ENCODE assay signal across 8 cellular contexts in genomic region chr6:18264338-18265098, GRCh38. TPM values are rescaled to one million over a fixed set of nuclear protein-coding genes. Genes with fewer than 3 reads are reported as not detected.
DNase-seq lines count a peak whose midpoint lies in the region; ATAC-seq, FAIRE-seq and TF ChIP-seq lines count a peak whose summit lies in the region.

Gene DEK, minus strand, starts transcription at chr6:18264530. Its CDS starts 543 bp downstream, at chr6:18263987.

- H3K79me2 ChIP-seq in astrocyte (ENCODE audit: insufficient read depth, low read length) (peaks cover 45% of the 10 kb centered on the region), hepatocyte (peaks cover 44% of the 10 kb centered on the region)

- H3K4me1 ChIP-seq in astrocyte (ENCODE audit: insufficient read depth, low read length) (peaks cover 40% of the 10 kb centered on the region), hepatocyte (ENCODE audit: insufficient read depth) (peaks cover 9% of the 10 kb centered on the region), aorta (ENCODE audit: control insufficient read depth in 1 of 2, insufficient read depth in 2 of 2, low read length in 2 of 2) (no peaks in the 10 kb centered on the region)

- H3K4me1 Mint-ChIP-seq in astrocyte (ENCODE audit: low read depth, unreplicated experiment), result peaks cover 16% of the 10 kb centered on the region

- 1% methylated on average over 62 of the region's 102 CpGs for WGBS in hepatocyte (ENCODE audit: low lambda C conversion rate, missing lambda C conversion rate)
- WGBS in aorta, 2 donors, result 0% methylated on average over 81 to 102 of the region's 102 CpGs

- H2AFZ ChIP-seq in astrocyte (ENCODE audit: low read depth, low read length), result peak within 1 kb of the TSS; percentile 73
- peak within 1 kb of the TSS; percentile 85 for H2AFZ ChIP-seq in hepatocyte

- no peaks in the 10 kb centered on the region for H3K27me3 Mint-ChIP-seq in astrocyte (ENCODE audit: low read depth, unreplicated experiment)

- H3K27ac ChIP-seq in astrocyte (ENCODE audit: low read depth, low read length) (peak within 1 kb of the TSS; percentile 95), hepatocyte (peak within 1 kb of the TSS; percentile 100), aorta (ENCODE audit: low read depth in 1 of 2, low read length in 2 of 2) (peak within 1 kb of the TSS; percentile 50 to 79)

- H3K4me3 Mint-ChIP-seq in astrocyte (ENCODE audit: unreplicated experiment), result peak within 1 kb of the TSS; percentile 93

- H3K4me2 ChIP-seq in astrocyte (ENCODE audit: low read length) (peak within 1 kb of the TSS; percentile 88), hepatocyte (peak within 1 kb of the TSS; percentile 87)

- FAIRE-seq in astrocyte (lab: Jason Lieb, UNC), result no peak

- H3K9me3 Mint-ChIP-seq in astrocyte (ENCODE audit: unreplicated experiment), result no peaks in the 10 kb centered on the region

- H3K4me3 ChIP-seq in astrocyte (ENCODE audit: insufficient read depth, low read depth, low read length) (peak within 1 kb of the TSS; percentile 91), hepatocyte (peak within 1 kb of the TSS; percentile 94), aorta (ENCODE audit: low read length in 2 of 2) (peak within 1 kb of the TSS; percentile 82 to 90)

- intact Hi-C loops in aorta (cut with DNase I), result loop anchor here in 1 of 2 donors (5.0 kb wide), 2 partner anchors 107 to 1953 kb away; partner anchors contain the start of genes KDM1B and TPMT

- H3K27ac Mint-ChIP-seq in astrocyte (ENCODE audit: unreplicated experiment), result peak within 1 kb of the TSS; percentile 76

- H3K27me3 ChIP-seq in astrocyte (ENCODE audit: insufficient read depth, low read length) (no peaks in the 10 kb centered on the region), hepatocyte (peaks cover 7% of the 10 kb centered on the region), aorta (ENCODE audit: control insufficient read depth in 1 of 2, insufficient read depth in 2 of 2, low read length in 1 of 2) (no peaks in the 10 kb centered on the region)

- peak within 1 kb of the TSS; percentile 94 for H3K9ac ChIP-seq in astrocyte (ENCODE audit: low read length)

- no peaks in the 10 kb centered on the region for H3K36me3 Mint-ChIP-seq in astrocyte (ENCODE audit: low read depth, unreplicated experiment)

- no peak for TF ChIP-seq CTCF in astrocyte (IDR thresholded peaks at IDR 0.05; ENCODE audit: insufficient read depth, low read depth, low read length)
- peak; percentile 54 for TF ChIP-seq CTCF in hepatocyte (IDR thresholded peaks at IDR 0.05; ENCODE audit: poor library complexity)

- no peaks in the 10 kb centered on the region for H3K9me2 ChIP-seq in hepatocyte (replicated peaks; ENCODE audit: insufficient read depth)

- DNase-seq in NCI-H1930 (lab: John Stamatoyannopoulos, UW) (peak; percentile 82 to 85), T-helper 9 cell (peak; percentile 75), astrocyte (ENCODE audit: low read depth) (peak; percentile 59), hepatocyte (ENCODE audit: low spot score) (peak; percentile 93), retina (peak; percentile 89), aorta (peak; percentile 90 to 95)

- ATAC-seq in GM18502 (IDR thresholded peaks at IDR 0.05; ENCODE audit: poor library complexity, unreplicated experiment) (peak; percentile 39), HG02943 (IDR thresholded peaks at IDR 0.05; ENCODE audit: low read depth, unreplicated experiment) (peak; percentile 33), aorta (ENCODE audit: low FRiP score) (peak; percentile 84)

- H4K20me1 ChIP-seq in astrocyte (ENCODE audit: insufficient read depth, low read length), result peaks cover 36% of the 10 kb centered on the region
- peaks cover 28% of the 10 kb centered on the region for H4K20me1 ChIP-seq in hepatocyte (ENCODE audit: insufficient read depth, poor library complexity, severe bottlenecking)

- H3K36me3 ChIP-seq in astrocyte (ENCODE audit: insufficient read depth, low read length), result no peaks in the 10 kb centered on the region
- H3K36me3 ChIP-seq in hepatocyte (replicated peaks; ENCODE audit: insufficient read depth, low read depth), result no peaks in the 10 kb centered on the region
- no peaks in the 10 kb centered on the region for H3K36me3 ChIP-seq in aorta (ENCODE audit: control insufficient read depth in 1 of 2, insufficient read depth in 2 of 2, low read length in 1 of 2)

- H3K9me3 ChIP-seq in astrocyte (ENCODE audit: insufficient read depth, low read depth, low read length) (no peaks in the 10 kb centered on the region), hepatocyte (ENCODE audit: low read depth) (no peaks in the 10 kb centered on the region), aorta (ENCODE audit: control insufficient read depth, low read length) (no peaks in the 10 kb centered on the region)

RNA-seq across cellular contexts. Expression of gene DEK, which starts in this region (rescaled TPM):
- total RNA-seq in astrocyte (35.2 and 39.9 TPM in 2 replicates), hepatocyte (70.8 and 81.3 TPM in 2 replicates), aorta (10 to 100 TPM; 73.0 to 77.6 TPM)
- polyA plus RNA-seq in hepatocyte (39.9 and 61.0 TPM in 2 replicates), aorta (10 to 100 TPM; 61.7 to 83.9 TPM)

Comparison
In these comparisons a context has a peak if more than half of its experiments do, and no peak if none do; other contexts are left out.
1. Peak in every context shown above with its lines: DNase-seq, ATAC-seq, H3K4me3 ChIP-seq and H3K27ac ChIP-seq.
2. ATAC-seq: peak in every context shown above with its lines; median percentile 84 in aorta; 39 in GM18502; 33 in HG02943.